ENCODE assay signal across 18 cellular contexts in genomic region chrX:71917621-71918341, GRCh38. TPM values are rescaled to one million over a fixed set of nuclear protein-coding genes. Genes with fewer than 3 reads are reported as not detected.
A peak's percentile ranks its signal among the peaks of the same experiment; 100 is the strongest.
DNase-seq lines count a peak whose midpoint lies in the region; ATAC-seq and TF ChIP-seq lines count a peak whose summit lies in the region.
"Had no signal": no experiment of that assay in that cellular context is flagged by ENCODE, and none has a peak within 500 bp of the region (broad histone marks: within the 10 kb centered on the region; RNA-seq: fewer than 3 reads in every experiment).

No MANE protein-coding gene starts in this region.

- no peaks in the 10 kb centered on the region for H3F3A ChIP-seq in GM23338 (replicated peaks; ENCODE audit: low read depth)

- peak overlapping the region; percentile 79 for H3K4me2 ChIP-seq in GM23338
- H3K4me2 ChIP-seq: BLaER1 had no signal

- ATAC-seq in GM23338 (peak; percentile 71), RWPE2 (ENCODE audit: low read depth) (peak; percentile 67), HG03354 (IDR thresholded peaks at IDR 0.05; ENCODE audit: poor library complexity, severe bottlenecking, unreplicated experiment) (no peak), HG03565 (IDR thresholded peaks at IDR 0.05; ENCODE audit: unreplicated experiment) (no peak)
- ATAC-seq: activated CD4-positive, alpha-beta T cell treated with anti-CD3 and anti-CD28 coated beads for 36 hours; activated T-cell treated with anti-CD3 and anti-CD28 coated beads, Interleukin-2, amount 50 U/mL, for 72 hours had no signal

- H3K9me3 ChIP-seq in RWPE2 (ENCODE audit: severe bottlenecking), result no peaks in the 10 kb centered on the region
- H3K9me3 ChIP-seq in iPS-18a (ENCODE audit: control insufficient read depth, low read depth, low read length), result no peaks in the 10 kb centered on the region
- H3K9me3 ChIP-seq: BLaER1, thyroid gland had no signal

- DNase-seq in GM23338 (ENCODE audit: low spot score) (peak; percentile 55), RWPE2 (ENCODE audit: low spot score) (no peak), osteocyte (ENCODE audit: extremely low spot score, unreplicated experiment) (no peak), HEK293T (ENCODE audit: extremely low spot score) (no peak), COR-L47 (lab: John Stamatoyannopoulos, UW) (no peak)
- DNase-seq: activated CD4-positive, alpha-beta T cell treated with anti-CD3 and anti-CD28 coated beads for 36 hours; activated T-cell treated with anti-CD3 and anti-CD28 coated beads, Interleukin-2, amount 50 U/mL, for 72 hours; dorsolateral prefrontal cortex; KG1; NCI-H1436 treated with DMSO at 0.1 percent for 48 hours; NCI-H510A; T-helper 2 cell; thyroid gland had no signal

- H3K27me3 ChIP-seq in GM23338 (ENCODE audit: insufficient read depth), result no peaks in the 10 kb centered on the region
- no peaks in the 10 kb centered on the region for H3K27me3 ChIP-seq in RWPE2 (ENCODE audit: insufficient read depth, poor library complexity, severe bottlenecking)
- H3K27me3 ChIP-seq in iPS-18a (ENCODE audit: control insufficient read depth, insufficient read depth, low read length), result no peaks in the 10 kb centered on the region
- H3K27me3 ChIP-seq: thyroid gland had no signal

- CTCF ChIA-PET in HEK293T (lab: Yijun Ruan, JAX), result no interaction called here

- H3K27me3 Mint-ChIP-seq in GM23338 (ENCODE audit: insufficient read depth, low read depth, poor library complexity) (no peaks in the 10 kb centered on the region), osteocyte (ENCODE audit: unreplicated experiment) (no peaks in the 10 kb centered on the region)

- H3K36me3 Mint-ChIP-seq in GM23338 (ENCODE audit: low read depth) (no peaks in the 10 kb centered on the region; the same call in 2 of the 3 replicates), osteocyte (ENCODE audit: unreplicated experiment) (no peaks in the 10 kb centered on the region)

- H3K9ac ChIP-seq in iPS-18a (ENCODE audit: low read length), result no peak overlapping the region
- H3K9ac ChIP-seq: BLaER1 had no signal

- TF ChIP-seq CTCF in GM23338 (conservative IDR thresholded peaks at IDR 0.05; ENCODE audit: low read depth in 2 of 2), result no peak
- TF ChIP-seq CTCF in RWPE2 (IDR thresholded peaks at IDR 0.05; ENCODE audit: poor library complexity, severe bottlenecking), result no peak
- no peak for TF ChIP-seq CTCF in osteocyte (IDR thresholded peaks at IDR 0.05)

- peak overlapping the region; percentile 91 for H3K27ac ChIP-seq in GM23338 (ENCODE audit: low read depth)
- no peak overlapping the region for H3K27ac ChIP-seq in RWPE2 (ENCODE audit: poor library complexity, severe bottlenecking)
- H3K27ac ChIP-seq in iPS-18a (ENCODE audit: low read length), result peak overlapping the region; percentile 16
- H3K27ac ChIP-seq: BLaER1, dorsolateral prefrontal cortex, RWPE1, thyroid gland had no signal

- H3K27ac Mint-ChIP-seq in GM23338 (peak overlapping the region; percentile 98), osteocyte (ENCODE audit: unreplicated experiment) (peak overlapping the region; percentile 2)
- H3K27ac Mint-ChIP-seq: activated CD4-positive, alpha-beta T cell treated with anti-CD3 and anti-CD28 coated beads for 36 hours; activated T-cell treated with anti-CD3 and anti-CD28 coated beads, Interleukin-2, amount 50 U/mL, for 72 hours had no signal

- peaks cover 56% of the 10 kb centered on the region for H3K79me2 ChIP-seq in GM23338 (replicated peaks; ENCODE audit: insufficient read depth)

- peak overlapping the region; percentile 52 for H3K4me3 Mint-ChIP-seq in GM23338
- H3K4me3 Mint-ChIP-seq in osteocyte (ENCODE audit: unreplicated experiment), result no peak overlapping the region
- H3K4me3 Mint-ChIP-seq: activated CD4-positive, alpha-beta T cell treated with anti-CD3 and anti-CD28 coated beads for 36 hours; activated T-cell treated with anti-CD3 and anti-CD28 coated beads, Interleukin-2, amount 50 U/mL, for 72 hours had no signal

- H3K4me1 ChIP-seq in GM23338 (ENCODE audit: insufficient read depth) (peaks cover 38% of the 10 kb centered on the region), RWPE2 (ENCODE audit: insufficient read depth, poor library complexity, severe bottlenecking) (no peaks in the 10 kb centered on the region), iPS-18a (ENCODE audit: control insufficient read depth, low read depth, low read length) (peaks cover 21% of the 10 kb centered on the region)
- H3K4me1 ChIP-seq: BLaER1, thyroid gland had no signal

- H2AFZ ChIP-seq in GM23338, result no peak overlapping the region

- H3K9me2 ChIP-seq in GM23338 (ENCODE audit: insufficient read depth), result no peaks in the 10 kb centered on the region

- H3K36me3 ChIP-seq in GM23338 (ENCODE audit: insufficient read depth) (no peaks in the 10 kb centered on the region), RWPE2 (ENCODE audit: low read depth) (no peaks in the 10 kb centered on the region), iPS-18a (ENCODE audit: control insufficient read depth, low read depth, low read length) (no peaks in the 10 kb centered on the region)
- H3K36me3 ChIP-seq: BLaER1, thyroid gland had no signal

- peak overlapping the region; percentile 38 for H3K4me3 ChIP-seq in GM23338
- H3K4me3 ChIP-seq in RWPE2 (ENCODE audit: severe bottlenecking), result no peak overlapping the region
- H3K4me3 ChIP-seq in iPS-18a (ENCODE audit: low read length), result no peak overlapping the region
- H3K4me3 ChIP-seq: BLaER1, dorsolateral prefrontal cortex, thyroid gland had no signal

- no peaks in the 10 kb centered on the region for H4K20me1 ChIP-seq in GM23338 (replicated peaks; ENCODE audit: insufficient read depth)
- H4K20me1 ChIP-seq: BLaER1 had no signal

- no peaks in the 10 kb centered on the region for H3K9me3 Mint-ChIP-seq in GM23338
- H3K9me3 Mint-ChIP-seq in osteocyte (ENCODE audit: unreplicated experiment), result no peaks in the 10 kb centered on the region
- H3K9me3 Mint-ChIP-seq: activated T-cell treated with anti-CD3 and anti-CD28 coated beads, Interleukin-2, amount 50 U/mL, for 72 hours had no signal

- peaks cover 61% of the 10 kb centered on the region for H3K4me1 Mint-ChIP-seq in GM23338
- peaks cover 29% of the 10 kb centered on the region for H3K4me1 Mint-ChIP-seq in osteocyte (ENCODE audit: unreplicated experiment)
- H3K4me1 Mint-ChIP-seq: activated CD4-positive, alpha-beta T cell treated with anti-CD3 and anti-CD28 coated beads for 36 hours had no signal

- POLR2A ChIA-PET in HEK293T (lab: Yijun Ruan, JAX), result no interaction called here

TF ChIP-seq in GM23338, 12 proteins besides CTCF, POLR2A, EP300 and RAD21:
- TF ChIP-seq REST (IDR thresholded peaks at IDR 0.05; ENCODE audit: unreplicated experiment), result no peak
TF ChIP-seq in GM23338: peak in this region for 0.

TF ChIP-seq in HEK293T, 16 proteins besides CTCF, POLR2A, EP300 and RAD21:
- no peak for TF ChIP-seq BHLHE40 (IDR thresholded peaks at IDR 0.05; ENCODE audit: borderline replicate concordance)
- TF ChIP-seq HDGF (IDR thresholded peaks at IDR 0.05; ENCODE audit: borderline replicate concordance), result no peak
- no peak for TF ChIP-seq ZNF384 (IDR thresholded peaks at IDR 0.05)
- no peak for TF ChIP-seq TARDBP (IDR thresholded peaks at IDR 0.05)
- TF ChIP-seq LEF1 (IDR thresholded peaks at IDR 0.05; ENCODE audit: borderline replicate concordance), result no peak
- TF ChIP-seq ELF4 (IDR thresholded peaks at IDR 0.05), result no peak
- TF ChIP-seq CTBP1 (IDR thresholded peaks at IDR 0.05; ENCODE audit: borderline replicate concordance), result no peak
- no peak for TF ChIP-seq NFRKB (IDR thresholded peaks at IDR 0.05)

RNA-seq across cellular contexts. Expression of gene NHSL2, which starts 7.1 kb away (rescaled TPM):
- 7.0 and 9.5 TPM in 2 replicates for total RNA-seq in GM23338 (2014; rRNA removed; shearing (Covaris generic))
- 3.7 and 4.7 TPM in 2 replicates for polyA plus RNA-seq in GM23338 (2016; fragmentation: Nextera tagmentation; extraction: Ambion mirVana)
- total RNA-seq in osteocyte, result 7.3 and 7.6 TPM in 2 replicates

Comparison
In these comparisons a context has a peak if more than half of its experiments do, and no peak if none do; other contexts are left out.
1. ATAC-seq: peak in GM23338 (single experiment) and RWPE2 (single experiment); none in HG03354 (single experiment) and HG03565 (single experiment).